18 cellular contexts compared by ENCODE assay signal in genomic region chr5:174337276-174338203, GRCh38.
DNase-seq lines count a peak whose midpoint lies in the region; ATAC-seq and TF ChIP-seq lines count a peak whose summit lies in the region.
"Had no signal": no experiment of that assay in that cellular context is flagged by ENCODE, and none has a peak within 500 bp of the region (broad histone marks: within the 10 kb centered on the region; RNA-seq: fewer than 3 reads in every experiment).

No MANE protein-coding gene starts in this region.

- H3K27me3 Mint-ChIP-seq in CD4-positive, alpha-beta memory T cell, result peaks cover 18 to 26% of the 10 kb centered on the region in 2 donors

- DNase-seq in cardiac muscle cell (ENCODE audit: low read depth in 1 of 2, low spot score in 1 of 2) (peak; percentile 50 to 86), cardiac septum (ENCODE audit: low spot score) (no peak), SK-N-DZ (ENCODE audit: low spot score) (peak; percentile 84), right cardiac atrium (peak in 1 of 3 donors; percentile 47), thoracic aorta (ENCODE audit: low spot score) (no peak), SHP77 (lab: John Stamatoyannopoulos, UW) (no peak)
- DNase-seq in CD4-positive, alpha-beta memory T cell, result no peak
- DNase-seq: activated CD4-positive, alpha-beta T cell treated with anti-CD3 and anti-CD28 coated beads, Interleukin-2, amount 50 U/mL, for 1 hour; DMS 273 treated with DMSO at 0.1 percent for 48 hours; H9; NCI-H146; NK-92 treated with Interleukin-12 subunit alpha and Interleukin-12 subunit beta, amount 100 ng/mL, for 24 hours; RPMI8226; tibial artery had no signal

- CTCF ChIA-PET in CD4-positive, alpha-beta memory T cell (lab: Charles Lee; ENCODE audit: partially characterized antibody), result no interaction called here

- H3K27me3 ChIP-seq in cardiac muscle cell (no peaks in the 10 kb centered on the region), right cardiac atrium (ENCODE audit: control insufficient read depth, insufficient read depth) (no peaks in the 10 kb centered on the region), thoracic aorta (replicated peaks; ENCODE audit: insufficient read depth) (no peaks in the 10 kb centered on the region)
- H3K27me3 ChIP-seq in CD4-positive, alpha-beta memory T cell (ENCODE audit: insufficient read depth, low read length), result peaks cover 9% of the 10 kb centered on the region

- no peaks in the 10 kb centered on the region for H3K4me1 Mint-ChIP-seq in CD4-positive, alpha-beta memory T cell
- H3K4me1 Mint-ChIP-seq: stimulated activated memory B cell treated with anti-CD40 and anti-IgM and Interleukin-4, amounts not matched to agents 10 μg/mL and 1 μg/mL and 100 μg/mL, for 72 hours had no signal

- ATAC-seq in right cardiac atrium (peak; percentile 56 to 82), thoracic aorta (ENCODE audit: insufficient number of reproducible peaks, low FRiP score, low read depth) (no peak), GM18858 (IDR thresholded peaks at IDR 0.05; ENCODE audit: unreplicated experiment) (no peak)
- ATAC-seq: stimulated activated memory B cell treated with anti-CD40 and anti-IgM and Interleukin-4, amounts not matched to agents 10 μg/mL and 1 μg/mL and 100 μg/mL, for 72 hours had no signal

- intact Hi-C loops in cardiac septum (cut with DNase I), result no loop called here
- intact Hi-C loops in right cardiac atrium (cut with DNase I), result no loop called here
- intact Hi-C loops in CD4-positive, alpha-beta memory T cell (cut with micrococcal nuclease), result no loop called here

- no peak overlapping the region for H3K4me3 Mint-ChIP-seq in CD4-positive, alpha-beta memory T cell
- H3K4me3 Mint-ChIP-seq: H9; stimulated activated memory B cell treated with anti-CD40 and anti-IgM and Interleukin-4, amounts not matched to agents 10 μg/mL and 1 μg/mL and 100 μg/mL, for 72 hours had no signal

- H3K4me3 ChIP-seq in cardiac muscle cell (no peak overlapping the region), right cardiac atrium (ENCODE audit: low read length) (no peak overlapping the region), thoracic aorta (peak overlapping the region; percentile 61)
- no peak overlapping the region for H3K4me3 ChIP-seq in CD4-positive, alpha-beta memory T cell (ENCODE audit: low read length in 2 of 2)
- H3K4me3 ChIP-seq: BLaER1, tibial artery had no signal

- H3K9me3 Mint-ChIP-seq in CD4-positive, alpha-beta memory T cell, result no peaks in the 10 kb centered on the region
- H3K9me3 Mint-ChIP-seq: H9; stimulated activated memory B cell treated with anti-CD40 and anti-IgM and Interleukin-4, amounts not matched to agents 10 μg/mL and 1 μg/mL and 100 μg/mL, for 72 hours had no signal

- no peak for TF ChIP-seq CTCF in cardiac muscle cell (IDR thresholded peaks at IDR 0.05; ENCODE audit: low read depth, low read length)
- no peak for TF ChIP-seq CTCF in thoracic aorta (IDR thresholded peaks at IDR 0.05)

- WGBS in right cardiac atrium, result 26% methylated on average over 19 of the region's 19 CpGs

- H3K27ac ChIP-seq in cardiac muscle cell, result peak overlapping the region; percentile 86
- H3K27ac ChIP-seq in right cardiac atrium (ENCODE audit: low read length), result no peak overlapping the region
- peak overlapping the region; percentile 24 to 76 for H3K27ac ChIP-seq in thoracic aorta
- no peak overlapping the region for H3K27ac ChIP-seq in CD4-positive, alpha-beta memory T cell (ENCODE audit: low read depth, low read length)
- H3K27ac ChIP-seq: BLaER1, neutrophil, tibial artery had no signal

- H3K9me3 ChIP-seq in cardiac muscle cell (ENCODE audit: low read depth) (no peaks in the 10 kb centered on the region), right cardiac atrium (ENCODE audit: control insufficient read depth, low read length) (no peaks in the 10 kb centered on the region), thoracic aorta (no peaks in the 10 kb centered on the region)
- no peaks in the 10 kb centered on the region for H3K9me3 ChIP-seq in CD4-positive, alpha-beta memory T cell (ENCODE audit: control insufficient read depth in 1 of 2, low read length in 2 of 2)
- H3K9me3 ChIP-seq: BLaER1, neutrophil, tibial artery had no signal

- H3K36me3 Mint-ChIP-seq in CD4-positive, alpha-beta memory T cell, result no peaks in the 10 kb centered on the region
- H3K36me3 Mint-ChIP-seq: stimulated activated memory B cell treated with anti-CD40 and anti-IgM and Interleukin-4, amounts not matched to agents 10 μg/mL and 1 μg/mL and 100 μg/mL, for 72 hours had no signal

- H3K4me1 ChIP-seq in cardiac muscle cell (ENCODE audit: low read depth) (peaks cover 55% of the 10 kb centered on the region), right cardiac atrium (ENCODE audit: control insufficient read depth, insufficient read depth, low read length) (no peaks in the 10 kb centered on the region), thoracic aorta (ENCODE audit: control insufficient read depth in 1 of 2, low read depth in 2 of 2) (peaks cover 14 to 40% of the 10 kb centered on the region in 2 donors)
- H3K4me1 ChIP-seq in CD4-positive, alpha-beta memory T cell (ENCODE audit: insufficient read depth, low read length), result no peaks in the 10 kb centered on the region
- H3K4me1 ChIP-seq: BLaER1, tibial artery had no signal

- POLR2A ChIA-PET in CD4-positive, alpha-beta memory T cell (lab: Charles Lee; ENCODE audit: partially characterized antibody), result no interaction called here

- H3K36me3 ChIP-seq in cardiac muscle cell (no peaks in the 10 kb centered on the region), thoracic aorta (no peaks in the 10 kb centered on the region)
- no peaks in the 10 kb centered on the region for H3K36me3 ChIP-seq in CD4-positive, alpha-beta memory T cell (ENCODE audit: insufficient read depth, low read length)
- H3K36me3 ChIP-seq: BLaER1, neutrophil, tibial artery had no signal

- no peak overlapping the region for H3K27ac Mint-ChIP-seq in CD4-positive, alpha-beta memory T cell
- H3K27ac Mint-ChIP-seq: stimulated activated memory B cell treated with anti-CD40 and anti-IgM and Interleukin-4, amounts not matched to agents 10 μg/mL and 1 μg/mL and 100 μg/mL, for 72 hours had no signal

Comparison
In these comparisons a context has a peak if more than half of its experiments do, and no peak if none do; other contexts are left out.
1. DNase-seq: peak in cardiac muscle cell (2 of 2) and SK-N-DZ (single experiment); none in cardiac septum (single experiment), thoracic aorta (single experiment), CD4-positive, alpha-beta memory T cell (0 of 5) and SHP77 (0 of 2).
2. H3K27ac ChIP-seq: peak in cardiac muscle cell (single experiment) and thoracic aorta (2 of 2); none in right cardiac atrium (single experiment) and CD4-positive, alpha-beta memory T cell (single experiment).
3. ATAC-seq: peak in right cardiac atrium (2 of 2); none in thoracic aorta (single experiment) and GM18858 (single experiment).